In the genomic region with DNA sequence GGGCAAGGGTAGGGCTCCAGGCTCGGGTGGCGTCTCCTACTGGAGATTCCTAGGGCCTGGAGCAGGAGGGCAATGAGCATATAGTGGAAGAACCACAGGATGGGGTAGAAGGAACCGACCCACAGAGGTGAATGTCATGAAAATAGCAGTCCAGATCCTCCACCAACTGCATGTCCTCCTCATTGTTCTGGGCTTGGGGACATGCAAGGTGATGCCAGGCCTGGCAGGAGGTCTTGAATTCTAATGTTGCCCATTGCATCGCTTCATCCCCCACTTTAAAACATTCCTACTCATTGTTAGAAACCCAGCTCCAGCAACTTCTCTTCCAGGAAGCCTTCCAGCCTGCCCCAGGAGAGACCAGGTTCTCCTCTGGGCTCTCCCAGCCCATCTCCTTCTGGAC, we compare ENCODE assay signal across 27 cellular contexts. TPM values are rescaled to one million over a fixed set of nuclear protein-coding genes. Genes with fewer than 3 reads are reported as not detected.
DNase-seq lines count a peak whose midpoint lies in the region; TF ChIP-seq lines count a peak whose summit lies in the region.
"Had no signal": no experiment of that assay in that cellular context is flagged by ENCODE, and none has a peak within 500 bp of the region (broad histone marks: within the 10 kb centered on the region; RNA-seq: fewer than 3 reads in every experiment).

No MANE protein-coding gene starts in this region.

- H3K4me3 ChIP-seq in esophagus muscularis mucosa (no peak overlapping the region), SK-N-SH (ENCODE audit: low read depth in 2 of 2, low read length in 1 of 2) (no peak overlapping the region)
- H3K4me3 ChIP-seq: BLaER1, GM12878 had no signal

- H3K9me3 ChIP-seq in esophagus muscularis mucosa = no peaks in the 10 kb centered on the region
- no peaks in the 10 kb centered on the region for H3K9me3 ChIP-seq in SK-N-SH
- H3K9me3 ChIP-seq: BE2C had no signal

- no peak overlapping the region for H3K9ac ChIP-seq in SK-N-SH
- H3K9ac ChIP-seq: BLaER1 had no signal

- no peaks in the 10 kb centered on the region for H3K27me3 ChIP-seq in esophagus muscularis mucosa
- H3K27me3 ChIP-seq in SK-N-SH (ENCODE audit: insufficient read depth) = no peaks in the 10 kb centered on the region
- H3K27me3 ChIP-seq: BE2C, BLaER1 had no signal

- H2AFZ ChIP-seq in SK-N-SH (ENCODE audit: low read depth) = no peak overlapping the region

- H3K79me2 ChIP-seq in SK-N-SH (ENCODE audit: insufficient read depth) = no peaks in the 10 kb centered on the region; the same call in 1 of the 2 replicates

- CTCF ChIA-PET in SK-N-SH (lab: Yijun Ruan, JAX) = no interaction called here

- peaks cover 3 to 19% (median 16%) of the 10 kb centered on the region in 4 donors for H3K4me1 ChIP-seq in esophagus muscularis mucosa
- H3K4me1 ChIP-seq in SK-N-SH (ENCODE audit: control insufficient read depth in 1 of 2, insufficient read depth in 2 of 2, low read depth in 1 of 2, low read length in 1 of 2) = no peaks in the 10 kb centered on the region
- H3K4me1 ChIP-seq: BE2C had no signal

- H4K20me1 ChIP-seq in SK-N-SH (ENCODE audit: insufficient read depth) = no peaks in the 10 kb centered on the region
- H4K20me1 ChIP-seq: BLaER1 had no signal

- intact Hi-C loops in esophagus muscularis mucosa (cut with DNase I) = no loop called here

- no peak for TF ChIP-seq RAD21 in SK-N-SH (IDR thresholded peaks at IDR 0.05; ENCODE audit: low read length)

- no peak for TF ChIP-seq CTCF in esophagus muscularis mucosa (IDR thresholded peaks at IDR 0.05)
- no peak for TF ChIP-seq CTCF in SK-N-SH (IDR thresholded peaks at IDR 0.05)

- no peak overlapping the region for H3K4me2 ChIP-seq in SK-N-SH
- H3K4me2 ChIP-seq: BLaER1 had no signal

- POLR2A ChIA-PET in SK-N-SH (lab: Yijun Ruan, JAX) = no interaction called here

- H3K36me3 ChIP-seq in esophagus muscularis mucosa (no peaks in the 10 kb centered on the region), SK-N-SH (replicated peaks in 1 of 2; ENCODE audit: control insufficient read depth in 1 of 2, insufficient read depth in 2 of 2, low read length in 1 of 2) (no peaks in the 10 kb centered on the region)
- H3K36me3 ChIP-seq: BE2C had no signal

- no peak overlapping the region for H3K27ac ChIP-seq in esophagus muscularis mucosa (replicated peaks in 1 of 4)
- H3K27ac ChIP-seq in SK-N-SH (ENCODE audit: low read depth in 2 of 2, low read length in 1 of 2) = no peak overlapping the region
- H3K27ac ChIP-seq: BLaER1 had no signal

- no peaks in the 10 kb centered on the region for H3K9me2 ChIP-seq in SK-N-SH

- DNase-seq in esophagus muscularis mucosa (ENCODE audit: extremely low spot score) (peak; percentile 86), mesenteric fat pad (ENCODE audit: low spot score) (peak; percentile 35), SK-N-SH (no peak), RKO (ENCODE audit: low spot score) (no peak)
- DNase-seq in effector CD4-positive, alpha-beta T cell = no peak
- DNase-seq: 8988T; ACHN; BE2C; C1 segment of cervical spinal cord; CD4-positive, alpha-beta memory T cell; CD4-positive, CD25-positive, alpha-beta regulatory T cell; CD8-positive, alpha-beta memory T cell; COR-L47; DMS 273 treated with DMSO at 0.1 percent for 48 hours; DMS153; DMS53; DMS79; DND-41; EL; GDM1 had no signal

- 68% methylated on average over 4 of the region's 4 CpGs for WGBS in esophagus muscularis mucosa
- 0% methylated on average over 2 of the region's 4 CpGs for WGBS in SK-N-SH (ENCODE audit: low lambda C conversion rate)

- TF ChIP-seq EP300 in esophagus muscularis mucosa (IDR thresholded peaks at IDR 0.05) = no peak
- TF ChIP-seq EP300 in SK-N-SH (IDR thresholded peaks at IDR 0.05; ENCODE audit: borderline replicate concordance in 1 of 2, low read depth in 1 of 2, low read length in 1 of 2) = no peak

- TF ChIP-seq POLR2A in esophagus muscularis mucosa (IDR thresholded peaks at IDR 0.05; ENCODE audit: low read depth) = no peak

- no peaks in the 10 kb centered on the region for H3F3A ChIP-seq in SK-N-SH (replicated peaks; ENCODE audit: insufficient read depth)

TF ChIP-seq in SK-N-SH, 30 proteins besides CTCF, POLR2A, EP300 and RAD21:
- TF ChIP-seq POLR2AphosphoS5 (IDR thresholded peaks at IDR 0.05; ENCODE audit: low read depth, low read length) (no peak), CHD2 (IDR thresholded peaks at IDR 0.05; ENCODE audit: low read length, partially characterized antibody) (no peak), SIN3A (IDR thresholded peaks at IDR 0.05; ENCODE audit: borderline replicate concordance, low read depth, low read length) (no peak), TEAD4 (IDR thresholded peaks at IDR 0.05; ENCODE audit: borderline replicate concordance, insufficient read depth) (no peak), ELF1 (IDR thresholded peaks at IDR 0.05) (no peak), YY1 (IDR thresholded peaks at IDR 0.05; ENCODE audit: low read depth) (no peak), RFX5 (IDR thresholded peaks at IDR 0.05; ENCODE audit: low read length) (no peak), RXRA (IDR thresholded peaks at IDR 0.05; ENCODE audit: borderline replicate concordance, low read depth) (no peak), JUND (IDR thresholded peaks at IDR 0.05) (no peak)
- TF ChIP-seq, protein P1, sequence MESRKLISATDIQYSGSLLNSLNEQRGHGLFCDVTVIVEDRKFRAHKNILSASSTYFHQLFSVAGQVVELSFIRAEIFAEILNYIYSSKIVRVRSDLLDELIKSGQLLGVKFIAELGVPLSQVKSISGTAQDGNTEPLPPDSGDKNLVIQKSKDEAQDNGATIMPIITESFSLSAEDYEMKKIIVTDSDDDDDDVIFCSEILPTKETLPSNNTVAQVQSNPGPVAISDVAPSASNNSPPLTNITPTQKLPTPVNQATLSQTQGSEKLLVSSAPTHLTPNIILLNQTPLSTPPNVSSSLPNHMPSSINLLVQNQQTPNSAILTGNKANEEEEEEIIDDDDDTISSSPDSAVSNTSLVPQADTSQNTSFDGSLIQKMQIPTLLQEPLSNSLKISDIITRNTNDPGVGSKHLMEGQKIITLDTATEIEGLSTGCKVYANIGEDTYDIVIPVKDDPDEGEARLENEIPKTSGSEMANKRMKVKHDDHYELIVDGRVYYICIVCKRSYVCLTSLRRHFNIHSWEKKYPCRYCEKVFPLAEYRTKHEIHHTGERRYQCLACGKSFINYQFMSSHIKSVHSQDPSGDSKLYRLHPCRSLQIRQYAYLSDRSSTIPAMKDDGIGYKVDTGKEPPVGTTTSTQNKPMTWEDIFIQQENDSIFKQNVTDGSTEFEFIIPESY (IDR thresholded peaks at IDR 0.05; ENCODE audit: borderline replicate concordance, low read depth) = no peak

RNA-seq across cellular contexts. Expression of a gene that starts 49.4 kb away (rescaled TPM):
- total RNA-seq in esophagus muscularis mucosa (not detected), mesenteric fat pad (not detected)
- polyA plus RNA-seq in SK-N-SH (2012; rRNA removed) = not detected in 2 replicates
- not detected in 2 replicates for polyA plus RNA-seq in SK-N-SH (2012; cell fraction: cytosol; rRNA removed)
- polyA plus RNA-seq in SK-N-SH (2012; cell fraction: nucleus; rRNA removed) = not detected in 2 replicates
- total RNA-seq: A673; CD4-positive, alpha-beta memory T cell; CD4-positive, CD25-positive, alpha-beta regulatory T cell; CD8-positive, alpha-beta memory T cell; Daoy; G401; GM12878 had no signal
- polyA plus RNA-seq: AG04450; CD14-positive monocyte; CD4-positive, alpha-beta memory T cell; CD4-positive, CD25-positive, alpha-beta regulatory T cell; CD8-positive, alpha-beta memory T cell; GM12878 had no signal

Comparison
In these comparisons a context has a peak if more than half of its experiments do, and no peak if none do; other contexts are left out.
1. DNase-seq: peak in esophagus muscularis mucosa (single experiment) and mesenteric fat pad (single experiment); none in SK-N-SH (single experiment), RKO (single experiment) and effector CD4-positive, alpha-beta T cell (single experiment).